In the genomic region with DNA sequence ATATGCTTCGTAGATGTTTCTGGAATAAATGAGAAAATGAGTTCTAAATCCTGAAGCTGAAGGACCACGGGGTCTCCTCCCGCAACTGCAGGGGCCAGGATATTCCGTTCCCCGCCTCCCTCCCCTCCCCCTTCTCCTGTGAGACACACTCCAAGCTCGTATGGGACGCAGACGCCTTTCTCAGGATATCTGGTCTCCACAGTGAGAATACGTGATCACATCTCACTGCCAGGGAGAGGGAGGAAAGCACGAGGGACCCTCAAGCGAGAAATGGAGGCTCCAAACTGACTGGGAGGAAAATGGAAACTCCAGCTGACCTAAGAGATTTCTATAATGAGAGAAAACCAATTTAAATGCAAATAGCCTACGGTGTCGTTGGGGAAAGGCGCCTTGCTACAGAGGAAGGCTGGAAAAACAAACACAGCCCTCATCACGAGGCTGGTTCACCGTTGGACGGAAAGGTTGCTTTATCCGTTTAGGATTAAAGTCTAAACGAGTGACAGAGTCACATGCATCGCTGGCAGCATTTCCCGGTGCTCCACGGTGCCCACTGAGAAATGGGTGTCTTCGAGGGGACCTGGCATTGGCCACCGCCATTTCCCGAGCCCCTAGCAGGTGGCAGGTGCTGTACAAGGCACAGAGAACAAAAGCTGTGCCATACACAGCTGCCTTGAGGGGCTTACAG, we compare ENCODE assay signal across 20 cellular contexts.
DNase-seq lines count a peak whose midpoint lies in the region; ATAC-seq and TF ChIP-seq lines count a peak whose summit lies in the region.
"Had no signal": no experiment of that assay in that cellular context is flagged by ENCODE, and none has a peak within 500 bp of the region (broad histone marks: within the 10 kb centered on the region; RNA-seq: fewer than 3 reads in every experiment).

No MANE protein-coding gene starts in this region.

- H3K36me3 ChIP-seq in HUES6 (ENCODE audit: control insufficient read depth, insufficient read depth, low read length), result no peaks in the 10 kb centered on the region
- H3K36me3 ChIP-seq in ectodermal cell (ENCODE audit: control insufficient read depth, insufficient read depth, low read length), result no peaks in the 10 kb centered on the region
- no peaks in the 10 kb centered on the region for H3K36me3 ChIP-seq in right lobe of liver
- H3K36me3 ChIP-seq in skeletal muscle tissue (ENCODE audit: control insufficient read depth in 3 of 3, insufficient read depth in 3 of 3, low read length in 3 of 3), result no peaks in the 10 kb centered on the region
- no peaks in the 10 kb centered on the region for H3K36me3 ChIP-seq in upper lobe of right lung
- H3K36me3 ChIP-seq: pancreas, SJCRH30 had no signal

- peak overlapping the region; percentile 22; the same call in 1 of the 2 replicates for H3K4me3 ChIP-seq in HUES6 (ENCODE audit: low read depth, low read length)
- H3K4me3 ChIP-seq in ectodermal cell (ENCODE audit: insufficient read depth, low read depth, low read length), result no peak overlapping the region
- H3K4me3 ChIP-seq in right lobe of liver, result no peak overlapping the region
- peak overlapping the region in 1 of 3 donors; percentile 7 for H3K4me3 ChIP-seq in skeletal muscle tissue (ENCODE audit: low read length in 3 of 3)
- no peak overlapping the region for H3K4me3 ChIP-seq in upper lobe of right lung
- no peak overlapping the region for H3K4me3 ChIP-seq in right cardiac atrium (ENCODE audit: low read length)
- H3K4me3 ChIP-seq: body of pancreas, pancreas, SJCRH30 had no signal

- H3K4me1 ChIP-seq in HUES6 (ENCODE audit: control insufficient read depth, insufficient read depth, low read length) (peaks cover 16% of the 10 kb centered on the region), ectodermal cell (ENCODE audit: control insufficient read depth, insufficient read depth, low read length) (peaks cover 4% of the 10 kb centered on the region), right lobe of liver (peaks cover 0 to 57% (median 21%) of the 10 kb centered on the region in 4 donors), skeletal muscle tissue (ENCODE audit: control insufficient read depth in 3 of 3, insufficient read depth in 3 of 3, low read length in 3 of 3) (peaks cover 8 to 44% (median 42%) of the 10 kb centered on the region in 3 donors), upper lobe of right lung (peaks cover 11% of the 10 kb centered on the region), right cardiac atrium (ENCODE audit: control insufficient read depth, insufficient read depth, low read length) (peaks cover 6% of the 10 kb centered on the region)

- ATAC-seq in right lobe of liver (peak; percentile 13 to 61 (median 35)), GM19035 (IDR thresholded peaks at IDR 0.05; ENCODE audit: unreplicated experiment) (no peak), upper lobe of right lung (no peak), HG03378 (IDR thresholded peaks at IDR 0.05; ENCODE audit: unreplicated experiment) (no peak), right cardiac atrium (no peak)
- ATAC-seq: body of pancreas had no signal

- intact Hi-C loops in right lobe of liver (cut with DNase I) (no loop called here), upper lobe of right lung (cut with DNase I) (no loop called here), right cardiac atrium (cut with DNase I) (no loop called here)

- H3K9ac ChIP-seq in HUES6 (ENCODE audit: low read length), result no peak overlapping the region
- H3K9ac ChIP-seq in skeletal muscle tissue (ENCODE audit: low read depth in 1 of 3, low read length in 3 of 3), result peak overlapping the region in 2 of 3 donors; percentile 7 to 33
- H3K9ac ChIP-seq: KMS-11 had no signal

- H3K27ac ChIP-seq in HUES6 (ENCODE audit: low read depth, low read length), result no peak overlapping the region
- H3K27ac ChIP-seq in ectodermal cell (ENCODE audit: insufficient read depth, low read depth, low read length, poor library complexity, severe bottlenecking), result peak overlapping the region; percentile 19
- peak overlapping the region; percentile 13 to 79 (median 62) for H3K27ac ChIP-seq in right lobe of liver
- H3K27ac ChIP-seq in skeletal muscle tissue (ENCODE audit: low read depth, low read length), result no peak overlapping the region
- H3K27ac ChIP-seq in upper lobe of right lung, result no peak overlapping the region
- H3K27ac ChIP-seq in right cardiac atrium (ENCODE audit: low read length), result no peak overlapping the region
- H3K27ac ChIP-seq: body of pancreas, KMS-11, pancreas, SJCRH30 had no signal

- no peaks in the 10 kb centered on the region for H3K27me3 ChIP-seq in HUES6 (ENCODE audit: control insufficient read depth, insufficient read depth, low read length)
- no peaks in the 10 kb centered on the region for H3K27me3 ChIP-seq in ectodermal cell (ENCODE audit: control insufficient read depth, insufficient read depth, low read length, poor library complexity, severe bottlenecking)
- no peaks in the 10 kb centered on the region for H3K27me3 ChIP-seq in right lobe of liver
- no peaks in the 10 kb centered on the region for H3K27me3 ChIP-seq in skeletal muscle tissue (ENCODE audit: control insufficient read depth in 3 of 3, insufficient read depth in 3 of 3, low read length in 3 of 3)
- H3K27me3 ChIP-seq in upper lobe of right lung, result no peaks in the 10 kb centered on the region
- no peaks in the 10 kb centered on the region for H3K27me3 ChIP-seq in right cardiac atrium (ENCODE audit: control insufficient read depth, insufficient read depth)
- H3K27me3 ChIP-seq: body of pancreas, pancreas, SJCRH30 had no signal

- DNase-seq in right lobe of liver, result peak; percentile 66 to 87 (median 83)
- no peak for DNase-seq in upper lobe of right lung
- DNase-seq in right cardiac atrium, result no peak
- DNase-seq: activated CD4-positive, alpha-beta T cell treated with anti-CD3 and anti-CD28 coated beads, Interleukin-2, amount 50 U/mL, for 1 hour; activated naive CD4-positive, alpha-beta T cell treated with anti-CD3 and anti-CD28 coated beads, Interleukin-2, amount 10 ng/mL, durations not matched to agents 7 days and 5 days; activated T-cell treated with anti-CD3 and anti-CD28 coated beads for 4 hours; mammary epithelial cell; NCI-H1105 treated with DMSO at 0.1 percent for 48 hours; NCI-H345; pancreas; stimulated activated CD4-positive, alpha-beta T cell treated with anti-CD3 and anti-CD28 coated beads, Interleukin-15, amount 100 ng/mL, for 24 hours; T-helper 9 cell had no signal

- TF ChIP-seq POLR2A in right lobe of liver (IDR thresholded peaks at IDR 0.05), result peak; percentile 36

- TF ChIP-seq CTCF in right lobe of liver (IDR thresholded peaks at IDR 0.05) (no peak), upper lobe of right lung (IDR thresholded peaks at IDR 0.05) (no peak)

- H3K9me3 ChIP-seq in HUES6 (ENCODE audit: control insufficient read depth, insufficient read depth, low read depth, low read length) (no peaks in the 10 kb centered on the region), ectodermal cell (ENCODE audit: control insufficient read depth, low read length) (no peaks in the 10 kb centered on the region), right lobe of liver (no peaks in the 10 kb centered on the region), skeletal muscle tissue (ENCODE audit: control insufficient read depth in 3 of 3, low read length in 3 of 3) (no peaks in the 10 kb centered on the region), upper lobe of right lung (no peaks in the 10 kb centered on the region), right cardiac atrium (ENCODE audit: control insufficient read depth, low read length) (no peaks in the 10 kb centered on the region)
- H3K9me3 ChIP-seq: body of pancreas, pancreas, SJCRH30 had no signal

- 46 to 49% methylated on average over 25 of the region's 25 CpGs for WGBS in ectodermal cell, 2 experiments
- WGBS in right lobe of liver (ENCODE audit: insufficient coverage, low coverage, low lambda C conversion rate, missing lambda C conversion rate), result 31% methylated on average over 18 of the region's 25 CpGs
- WGBS in right cardiac atrium, result 44% methylated on average over 25 of the region's 25 CpGs

Comparison
In these comparisons a context has a peak if more than half of its experiments do, and no peak if none do; other contexts are left out.
1. H3K27ac ChIP-seq: peak in ectodermal cell (single experiment) and right lobe of liver (3 of 3); none in HUES6 (single experiment), skeletal muscle tissue (single experiment), upper lobe of right lung (single experiment) and right cardiac atrium (single experiment).
2. ATAC-seq: peak in right lobe of liver (4 of 4); none in GM19035 (single experiment), upper lobe of right lung (single experiment), HG03378 (single experiment) and right cardiac atrium (0 of 2).
3. DNase-seq: peak in right lobe of liver (3 of 3); none in upper lobe of right lung (single experiment) and right cardiac atrium (0 of 3).